17 cellular contexts compared by ENCODE assay signal in genomic region chr18:63234432-63234831, GRCh38.
A peak's percentile ranks its signal among the peaks of the same experiment; 100 is the strongest.
DNase-seq lines count a peak whose midpoint lies in the region; ATAC-seq and TF ChIP-seq lines count a peak whose summit lies in the region.
"Had no signal": no experiment of that assay in that cellular context is flagged by ENCODE, and none has a peak within 500 bp of the region (broad histone marks: within the 10 kb centered on the region; RNA-seq: fewer than 3 reads in every experiment).

No MANE protein-coding gene starts in this region.

- ATAC-seq in activated CD8-positive, alpha-beta T cell treated with anti-CD3 and anti-CD28 coated beads for 36 hours: peak; percentile 11
- no peak for ATAC-seq in gastrocnemius medialis
- no peak for ATAC-seq in HG02885 (IDR thresholded peaks at IDR 0.05; ENCODE audit: poor library complexity, unreplicated experiment)
- ATAC-seq in GM18517 (IDR thresholded peaks at IDR 0.05; ENCODE audit: unreplicated experiment): no peak
- ATAC-seq: HepG2, right lobe of liver had no signal

- H3K36me3 Mint-ChIP-seq in MCF 10A (ENCODE audit: insufficient read depth, unreplicated experiment) (peaks cover 5% of the 10 kb centered on the region), immature natural killer cell (peaks cover 0 to 12% (median 8%) of the 10 kb centered on the region in 3 donors), Calu3 (ENCODE audit: insufficient read depth, unreplicated experiment) (no peaks in the 10 kb centered on the region)
- H3K36me3 Mint-ChIP-seq in activated CD8-positive, alpha-beta T cell treated with anti-CD3 and anti-CD28 coated beads for 36 hours (ENCODE audit: low read depth): peaks cover 81% of the 10 kb centered on the region

- H3K27ac Mint-ChIP-seq in MCF 10A (ENCODE audit: low read depth, unreplicated experiment) (no peak overlapping the region), immature natural killer cell (peak overlapping the region; percentile 1 to 67 (median 26)), Calu3 (ENCODE audit: unreplicated experiment) (no peak overlapping the region)
- H3K27ac Mint-ChIP-seq in activated CD8-positive, alpha-beta T cell treated with anti-CD3 and anti-CD28 coated beads for 36 hours: peak overlapping the region; percentile 91

- POLR2A ChIA-PET in MCF 10A (lab: Yijun Ruan, JAX): interaction anchor here (0.6 kb wide), 1 partner anchor 14 kb away, joined by 3 read pairs; no protein-coding TSS in a partner anchor
- POLR2A ChIA-PET in activated CD8-positive, alpha-beta T cell treated with anti-CD3 and anti-CD28 coated beads for 36 hours (lab: Charles Lee): interaction anchor here (1.0 to 1.5 kb wide), 2 partner anchors 9 to 14 kb away, joined by 3 to 6 read pairs; no protein-coding TSS in a partner anchor

- H3K9me3 Mint-ChIP-seq in MCF 10A (ENCODE audit: unreplicated experiment) (no peaks in the 10 kb centered on the region), immature natural killer cell (no peaks in the 10 kb centered on the region), Calu3 (ENCODE audit: low read depth, unreplicated experiment) (no peaks in the 10 kb centered on the region)
- H3K9me3 Mint-ChIP-seq in activated CD8-positive, alpha-beta T cell treated with anti-CD3 and anti-CD28 coated beads for 36 hours: peaks cover 26% of the 10 kb centered on the region

- H3K4me3 ChIP-seq in breast epithelium: no peak overlapping the region
- no peak overlapping the region for H3K4me3 ChIP-seq in gastrocnemius medialis
- H3K4me3 ChIP-seq: esophagus muscularis mucosa, right lobe of liver had no signal

- CTCF ChIA-PET in MCF 10A (lab: Yijun Ruan, JAX): interaction anchor here (0.8 to 1.1 kb wide), 2 partner anchors 10 to 30 kb away, joined by 3 to 4 read pairs; no protein-coding TSS in a partner anchor
- CTCF ChIA-PET in activated CD8-positive, alpha-beta T cell treated with anti-CD3 and anti-CD28 coated beads for 36 hours (lab: Charles Lee): interaction anchor here (0.6 to 1.5 kb wide), 3 partner anchors 9 to 82 kb away, joined by 3 read pairs; no protein-coding TSS in a partner anchor
- CTCF ChIA-PET in Calu3 (lab: Charles Lee): no interaction called here

- peaks cover 28% of the 10 kb centered on the region for H3K4me1 Mint-ChIP-seq in MCF 10A (ENCODE audit: insufficient read depth, unreplicated experiment)
- H3K4me1 Mint-ChIP-seq in activated CD8-positive, alpha-beta T cell treated with anti-CD3 and anti-CD28 coated beads for 36 hours (ENCODE audit: low read depth): peaks cover 90% of the 10 kb centered on the region
- H3K4me1 Mint-ChIP-seq in immature natural killer cell: peaks cover 36 to 56% of the 10 kb centered on the region in 2 donors
- H3K4me1 Mint-ChIP-seq in Calu3 (ENCODE audit: low read depth, unreplicated experiment): peaks cover 19% of the 10 kb centered on the region

- BruUV-seq in MCF 10A (replicated peaks; lab: Mats Ljungman, UMichigan) (no TSS peak), Calu3 (replicated peaks; lab: Mats Ljungman, UMichigan) (no TSS peak)

- peaks cover 9 to 17% of the 10 kb centered on the region in 2 donors for H3K4me1 ChIP-seq in breast epithelium
- H3K4me1 ChIP-seq in gastrocnemius medialis: peaks cover 29 to 32% of the 10 kb centered on the region in 2 donors

- TF ChIP-seq POLR2A in breast epithelium (IDR thresholded peaks at IDR 0.05) (no peak), gastrocnemius medialis (IDR thresholded peaks at IDR 0.05) (no peak)

- DNase-seq in breast epithelium (ENCODE audit: low spot score in 2 of 2) (no peak), MCF 10A (ENCODE audit: unreplicated experiment) (no peak), immature natural killer cell (no peak), Calu3 (no peak), gastrocnemius medialis (no peak)
- no peak for DNase-seq in activated CD8-positive, alpha-beta T cell treated with anti-CD3 and anti-CD28 coated beads for 36 hours
- DNase-seq: activated CD8-positive, alpha-beta memory T cell treated with anti-CD3 and anti-CD28 coated beads for 24 hours; activated naive CD4-positive, alpha-beta T cell treated with Interleukin-2 at 50 U/mL for 16 hours; Caco-2; H7; NCI-H187 treated with DMSO at 0.1 percent for 48 hours; right lobe of liver; RPMI8226 had no signal

- TF ChIP-seq CTCF in breast epithelium (IDR thresholded peaks at IDR 0.05) (no peak), MCF 10A (IDR thresholded peaks at IDR 0.05; ENCODE audit: unreplicated experiment) (no peak), Calu3 (IDR thresholded peaks at IDR 0.05; ENCODE audit: unreplicated experiment) (no peak), gastrocnemius medialis (IDR thresholded peaks at IDR 0.05 in 4 of 5, conservative IDR thresholded peaks at IDR 0.05 in 1 of 5) (no peak)
- TF ChIP-seq CTCF in activated CD8-positive, alpha-beta T cell treated with anti-CD3 and anti-CD28 coated beads for 36 hours (IDR thresholded peaks at IDR 0.05): no peak

- in situ Hi-C loops in gastrocnemius medialis (cut with MboI; ENCODE audit: low sequenced_read_pairs in 4 of 4): no loop called here

- H3K27me3 Mint-ChIP-seq in MCF 10A (ENCODE audit: insufficient read depth, unreplicated experiment) (no peaks in the 10 kb centered on the region), immature natural killer cell (ENCODE audit: low read depth in 3 of 3) (no peaks in the 10 kb centered on the region), Calu3 (ENCODE audit: unreplicated experiment) (no peaks in the 10 kb centered on the region)
- H3K27me3 Mint-ChIP-seq in activated CD8-positive, alpha-beta T cell treated with anti-CD3 and anti-CD28 coated beads for 36 hours: no peaks in the 10 kb centered on the region

- intact Hi-C loops in breast epithelium (cut with DNase I; ENCODE audit: low total_unique reads) (no loop called here), MCF 10A (cut with micrococcal nuclease) (no loop called here), Calu3 (cut with micrococcal nuclease; ENCODE audit: unreplicated experiment) (no loop called here), gastrocnemius medialis (cut with DNase I; ENCODE audit: low total_unique reads) (no loop called here)
- intact Hi-C loops in activated CD8-positive, alpha-beta T cell treated with anti-CD3 and anti-CD28 coated beads for 36 hours (cut with micrococcal nuclease): no loop called here

- H3K36me3 ChIP-seq in breast epithelium (no peaks in the 10 kb centered on the region), gastrocnemius medialis (no peaks in the 10 kb centered on the region)
- H3K36me3 ChIP-seq: esophagus muscularis mucosa had no signal

- H3K27ac ChIP-seq in breast epithelium: peak overlapping the region; percentile 53 to 57
- H3K27ac ChIP-seq in gastrocnemius medialis: no peak overlapping the region
- H3K27ac ChIP-seq: esophagus muscularis mucosa, right lobe of liver had no signal

- no peaks in the 10 kb centered on the region for H3K27me3 ChIP-seq in breast epithelium
- no peaks in the 10 kb centered on the region for H3K27me3 ChIP-seq in gastrocnemius medialis
- H3K27me3 ChIP-seq: esophagus muscularis mucosa, right lobe of liver had no signal

- H3K9me3 ChIP-seq in breast epithelium (no peaks in the 10 kb centered on the region), gastrocnemius medialis (no peaks in the 10 kb centered on the region)
- H3K9me3 ChIP-seq: Caco-2, esophagus muscularis mucosa, right lobe of liver had no signal

- H3K4me3 Mint-ChIP-seq in MCF 10A (ENCODE audit: unreplicated experiment): no peak overlapping the region
- H3K4me3 Mint-ChIP-seq in activated CD8-positive, alpha-beta T cell treated with anti-CD3 and anti-CD28 coated beads for 36 hours: peak overlapping the region; percentile 3
- peak overlapping the region in 1 of 5 donors; percentile 15 for H3K4me3 Mint-ChIP-seq in immature natural killer cell
- no peak overlapping the region for H3K4me3 Mint-ChIP-seq in Calu3 (ENCODE audit: low read depth, unreplicated experiment)

Comparison
In these comparisons a context has a peak if more than half of its experiments do, and no peak if none do; other contexts are left out.
1. H3K27ac ChIP-seq: peak in breast epithelium (2 of 2); none in gastrocnemius medialis (0 of 4).
2. H3K27ac Mint-ChIP-seq: peak in activated CD8-positive, alpha-beta T cell treated with anti-CD3 and anti-CD28 coated beads for 36 hours (single experiment) and immature natural killer cell (6 of 6); none in MCF 10A (single experiment) and Calu3 (single experiment).